26 cellular contexts compared by ENCODE assay signal in the genomic region with DNA sequence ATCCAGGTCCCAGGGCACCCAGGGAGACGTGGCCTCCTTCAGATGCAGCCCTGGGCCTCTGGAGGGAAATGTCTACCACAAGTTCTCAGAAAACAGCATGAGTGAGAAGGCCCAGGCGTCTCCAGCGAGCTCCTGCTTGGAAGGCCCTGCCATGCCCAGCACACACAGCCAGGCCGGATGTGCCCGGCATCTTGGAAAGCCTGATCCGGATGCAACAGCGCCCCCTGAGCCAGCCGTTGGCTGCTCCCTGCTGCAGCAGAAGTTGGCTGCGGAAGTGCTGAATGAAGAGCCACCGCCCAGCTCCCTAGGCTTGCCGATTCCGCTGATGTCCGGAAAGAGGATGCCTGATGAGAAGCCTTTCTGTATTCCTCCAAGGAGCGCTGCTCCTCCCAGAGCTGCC. TPM values are rescaled to one million over a fixed set of nuclear protein-coding genes. Genes with fewer than 3 reads are reported as not detected.
"Had no signal": no experiment of that assay in that cellular context is flagged by ENCODE, and none has a peak within 500 bp of the region (broad histone marks: within the 10 kb centered on the region; RNA-seq: fewer than 3 reads in every experiment).

No MANE protein-coding gene starts in this region.

- H3K4me1 ChIP-seq: colonic mucosa, esophagus squamous epithelium, transverse colon had no signal

- H3K36me3 ChIP-seq: colonic mucosa, esophagus squamous epithelium, transverse colon had no signal

- H3K4me3 ChIP-seq: colonic mucosa, esophagus squamous epithelium, skin epidermis, transverse colon had no signal

- H3K4me3 Mint-ChIP-seq: activated naive CD8-positive, alpha-beta T cell treated with anti-CD3 and anti-CD28 coated beads, Interleukin-2, amount 10 ng/mL, durations not matched to agents 7 days and 5 days; activated T-helper 1 cell treated with anti-CD3 and anti-CD28 coated beads, Interleukin-12 subunit alpha, Interleukin-12 subunit beta, Interleukin-2, Interleukin-4 antibody, amounts not matched to agents 30 ng/mL and 10 ng/mL and 1 ng/mL, durations not matched to agents 14 hours and 24 hours and 36 hours; brain; natural killer cell treated with Interleukin-12 subunit alpha and Interleukin-12 subunit beta and Interleukin-15 and Interleukin-18, amount 100 ng/mL, for 72 hours had no signal

- H3K36me3 Mint-ChIP-seq: activated naive CD8-positive, alpha-beta T cell treated with anti-CD3 and anti-CD28 coated beads, Interleukin-2, amount 10 ng/mL, durations not matched to agents 7 days and 5 days; brain had no signal

- H3K27me3 Mint-ChIP-seq: activated naive CD8-positive, alpha-beta T cell treated with anti-CD3 and anti-CD28 coated beads, Interleukin-2, amount 10 ng/mL, durations not matched to agents 7 days and 5 days; brain; natural killer cell treated with Interleukin-12 subunit alpha and Interleukin-12 subunit beta and Interleukin-15 and Interleukin-18, amount 100 ng/mL, for 72 hours had no signal

- H3K27me3 ChIP-seq: colonic mucosa, esophagus squamous epithelium, transverse colon had no signal

- H3K27ac ChIP-seq: colonic mucosa, esophagus squamous epithelium, skin epidermis, transverse colon had no signal

- DNase-seq: activated CD4-positive, alpha-beta T cell treated with anti-CD3 and anti-CD28 coated beads, Interleukin-2, amount 50 U/mL, for 1 hour; activated CD8-positive, alpha-beta memory T cell treated with anti-CD3 and anti-CD28 coated beads for 24 hours; activated naive CD8-positive, alpha-beta T cell treated with anti-CD3 and anti-CD28 coated beads, Interleukin-2, amount 10 ng/mL, durations not matched to agents 7 days and 5 days; central memory CD4-positive, alpha-beta T cell; colonic mucosa; effector CD4-positive, alpha-beta T cell; esophagus squamous epithelium; hippocampal formation; occipital lobe; stimulated activated CD4-positive, alpha-beta T cell treated with anti-CD3 and anti-CD28 coated beads, Interleukin-4, amount 100 ng/mL, for 24 hours; stimulated activated CD8-positive, alpha-beta memory T cell treated with anti-CD3 and anti-CD28 coated beads, Interleukin-4, amount 100 ng/mL, for 48 hours; stimulated activated naive CD4-positive, alpha-beta T cell treated with Interleukin-2 at 50 U/mL for 16 hours; substantia nigra; transverse colon had no signal

- H3K4me1 Mint-ChIP-seq: activated naive CD8-positive, alpha-beta T cell treated with anti-CD3 and anti-CD28 coated beads, Interleukin-2, amount 10 ng/mL, durations not matched to agents 7 days and 5 days; brain had no signal

- H3K27ac Mint-ChIP-seq: activated naive CD8-positive, alpha-beta T cell treated with anti-CD3 and anti-CD28 coated beads, Interleukin-2, amount 10 ng/mL, durations not matched to agents 7 days and 5 days; activated T-helper 1 cell treated with anti-CD3 and anti-CD28 coated beads, Interleukin-12 subunit alpha, Interleukin-12 subunit beta, Interleukin-2, Interleukin-4 antibody, amounts not matched to agents 30 ng/mL and 10 ng/mL and 1 ng/mL, durations not matched to agents 14 hours and 24 hours and 36 hours; brain; natural killer cell treated with Interleukin-12 subunit alpha and Interleukin-12 subunit beta and Interleukin-15 and Interleukin-18, amount 100 ng/mL, for 72 hours had no signal

- ATAC-seq: activated CD4-positive, CD25-positive, alpha-beta regulatory T cell treated with anti-CD3 and anti-CD28 coated beads, Interleukin-2, amount 50 U/mL, for 24 hours had no signal

RNA-seq across cellular contexts. Expression of a gene that starts 0.9 kb away (rescaled TPM):
- total RNA-seq: activated naive CD8-positive, alpha-beta T cell treated with anti-CD3 and anti-CD28 coated beads, Interleukin-2, amount 10 ng/mL, durations not matched to agents 7 days and 5 days; activated T-helper 1 cell treated with anti-CD3 and anti-CD28 coated beads, Interleukin-12 subunit alpha, Interleukin-12 subunit beta, Interleukin-2, Interleukin-4 antibody, amounts not matched to agents 30 ng/mL and 10 ng/mL and 1 ng/mL, durations not matched to agents 14 hours and 24 hours and 36 hours; colonic mucosa; endothelial cell of umbilical vein; esophagus squamous epithelium; fibroblast of villous mesenchyme; glomerular endothelial cell; mesenteric fat pad; natural killer cell treated with Interleukin-12 subunit alpha and Interleukin-12 subunit beta and Interleukin-15 and Interleukin-18, amount 100 ng/mL, for 72 hours; posterior vena cava; T-helper 2 cell treated with Interferon-gamma antibody and Interleukin-4, amounts not matched to agents 100 ng/mL and 5 ng/mL, for 36 hours had no signal
- polyA plus RNA-seq: endothelial cell of umbilical vein, liver had no signal
